1 cellular context compared by ENCODE assay signal in the genomic region with DNA sequence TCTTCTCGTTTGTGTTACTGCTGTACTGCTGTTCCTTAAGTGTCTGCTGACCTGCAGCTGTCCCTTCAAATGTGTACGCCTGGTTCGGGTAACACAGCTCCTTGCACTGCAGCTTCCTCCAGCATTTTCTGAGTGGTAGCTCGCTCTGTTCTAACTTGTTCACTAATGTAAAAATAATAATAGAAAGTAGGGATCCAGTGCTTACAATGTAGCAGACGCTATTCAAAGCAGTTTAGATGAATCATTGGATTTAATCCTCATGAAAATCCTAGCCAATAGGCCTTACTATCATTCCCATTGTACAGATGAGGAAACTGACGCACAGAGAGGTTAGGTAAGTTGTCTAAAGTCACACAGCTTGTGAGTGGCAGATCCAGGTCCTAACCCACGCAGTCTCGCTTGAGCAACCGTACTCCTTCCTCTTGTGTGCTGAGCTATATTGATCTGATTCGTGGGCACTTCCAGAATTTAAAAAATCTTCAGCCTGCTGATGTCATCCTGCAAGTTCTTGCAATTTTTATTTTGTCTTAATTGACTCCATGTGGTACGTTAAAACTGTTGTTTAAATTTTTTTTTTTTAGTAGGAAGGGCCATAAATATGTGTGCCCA.
TF ChIP-seq lines count a peak whose summit lies in the region.

No MANE protein-coding gene starts in this region.

TF ChIP-seq in IMR-90, 13 proteins besides CTCF, POLR2A, EP300 and RAD21 (continued from another document):
- TF ChIP-seq MXI1 (IDR thresholded peaks at IDR 0.05; ENCODE audit: borderline replicate concordance, low read depth, low read length) (no peak), SMC3 (IDR thresholded peaks at IDR 0.05; ENCODE audit: low read depth, low read length) (no peak), NFE2L2 (IDR thresholded peaks at IDR 0.05; ENCODE audit: low read depth, low read length) (no peak), RCOR1 (IDR thresholded peaks at IDR 0.05; ENCODE audit: insufficient replicate concordance, low read length) (no peak)
